ENCODE assay signal across 25 cellular contexts in genomic region chr2:238667008-238667407, GRCh38.
DNase-seq lines count a peak whose midpoint lies in the region; ATAC-seq and TF ChIP-seq lines count a peak whose summit lies in the region.
"Had no signal": no experiment of that assay in that cellular context is flagged by ENCODE, and none has a peak within 500 bp of the region (broad histone marks: within the 10 kb centered on the region; RNA-seq: fewer than 3 reads in every experiment).

No MANE protein-coding gene starts in this region.

- H3K9me2 ChIP-seq in SK-N-SH (no peaks in the 10 kb centered on the region), PC-3 (replicated peaks; ENCODE audit: low read length) (no peaks in the 10 kb centered on the region), GM23338 (ENCODE audit: insufficient read depth) (no peaks in the 10 kb centered on the region)

- peak; percentile 2 for DNase-seq in activated CD8-positive, alpha-beta memory T cell treated with anti-CD3 and anti-CD28 coated beads, Interleukin-2, amount 50 U/mL, for 48 hours
- DNase-seq in activated CD8-positive, alpha-beta memory T cell treated with anti-CD3 and anti-CD28 coated beads, Interleukin-2, amount 50 U/mL, for 4 hours, result no peak
- DNase-seq in SK-N-SH (no peak), fibroblast of pulmonary artery (ENCODE audit: low read depth) (peak; percentile 83), A673 (ENCODE audit: low spot score) (no peak), PC-3 (no peak), GM23338 (ENCODE audit: low spot score) (no peak)
- DNase-seq: 8988T; activated CD4-positive, alpha-beta T cell treated with anti-CD3 and anti-CD28 coated beads for 36 hours; activated naive CD4-positive, alpha-beta T cell treated with anti-CD3 and anti-CD28 coated beads, Interleukin-2, amount 50 U/mL, for 16 hours; activated T-cell treated with anti-CD3 and anti-CD28 coated beads, Interleukin-2, amount 50 U/mL, for 72 hours; anterior cingulate cortex; erythroblast; head of caudate nucleus; NCI-H1105 treated with DMSO at 0.1 percent for 48 hours; NCI-H510A; NK-92 treated with Interleukin-12 subunit alpha and Interleukin-12 subunit beta, amount 100 ng/mL, for 24 hours; ovary; stimulated activated CD4-positive, alpha-beta T cell treated with anti-CD3 and anti-CD28 coated beads, Interleukin-12 subunit alpha, Interleukin-12 subunit beta, amount 100 ng/mL, for 4 hours; stimulated activated naive CD8-positive, alpha-beta T cell treated with anti-CD3 and anti-CD28 coated beads, Interleukin-15, amount 100 ng/mL, for 72 hours had no signal

- TF ChIP-seq CTCF in SK-N-SH (IDR thresholded peaks at IDR 0.05) (no peak), fibroblast of pulmonary artery (IDR thresholded peaks at IDR 0.05; ENCODE audit: low read length, missing control alignments) (no peak), A673 (conservative IDR thresholded peaks at IDR 0.05; ENCODE audit: low read depth, low read length) (no peak), PC-3 (conservative IDR thresholded peaks at IDR 0.05; ENCODE audit: low read depth, low read length) (no peak), GM23338 (conservative IDR thresholded peaks at IDR 0.05; ENCODE audit: low read depth in 2 of 2) (no peak)

- H3K27ac ChIP-seq in SK-N-SH (ENCODE audit: low read depth in 2 of 2, low read length in 1 of 2) (peak overlapping the region in 1 of 2 experiments; percentile 41; a peak in 1 of 4 replicates), A673 (ENCODE audit: low read depth, low read length, poor library complexity, severe bottlenecking) (no peak overlapping the region), PC-3 (ENCODE audit: low read length) (no peak overlapping the region), GM23338 (ENCODE audit: low read depth) (no peak overlapping the region)
- H3K27ac ChIP-seq: ovary, tibial nerve had no signal

- POLR2A ChIA-PET in SK-N-SH (lab: Yijun Ruan, JAX), result no interaction called here
- POLR2A ChIA-PET in A673 (lab: Charles Lee; ENCODE audit: low non-redundant PET), result no interaction called here
- POLR2A ChIA-PET in PC-3 (lab: Charles Lee; ENCODE audit: unreplicated experiment), result no interaction called here

- peak in 1 of 2 experiments; percentile 6; a peak in 1 of 4 replicates for TF ChIP-seq EP300 in SK-N-SH (IDR thresholded peaks at IDR 0.05; ENCODE audit: borderline replicate concordance in 1 of 2, low read depth in 1 of 2, low read length in 1 of 2)

- no peak overlapping the region for H3K4me2 ChIP-seq in SK-N-SH
- H3K4me2 ChIP-seq in PC-3 (ENCODE audit: low read length), result no peak overlapping the region
- no peak overlapping the region for H3K4me2 ChIP-seq in GM23338

- H3K4me3 ChIP-seq in SK-N-SH (ENCODE audit: low read depth in 2 of 2, low read length in 1 of 2), result no peak overlapping the region
- no peak overlapping the region for H3K4me3 ChIP-seq in fibroblast of pulmonary artery (replicated peaks; ENCODE audit: low read depth, low read length)
- no peak overlapping the region for H3K4me3 ChIP-seq in A673 (ENCODE audit: low read depth, low read length, poor library complexity, severe bottlenecking)
- no peak overlapping the region for H3K4me3 ChIP-seq in PC-3 (ENCODE audit: low read length)
- H3K4me3 ChIP-seq in GM23338, result no peak overlapping the region
- H3K4me3 ChIP-seq: ovary, tibial nerve had no signal

- H3F3A ChIP-seq in SK-N-SH (replicated peaks; ENCODE audit: insufficient read depth) (no peaks in the 10 kb centered on the region), PC-3 (ENCODE audit: low read length, unreplicated experiment) (no peaks in the 10 kb centered on the region), GM23338 (replicated peaks; ENCODE audit: low read depth) (no peaks in the 10 kb centered on the region)

- no peaks in the 10 kb centered on the region for H3K36me3 ChIP-seq in SK-N-SH (replicated peaks in 1 of 2; ENCODE audit: control insufficient read depth in 1 of 2, insufficient read depth in 2 of 2, low read length in 1 of 2)
- H3K36me3 ChIP-seq in A673 (ENCODE audit: insufficient read depth, low read length, poor library complexity, severe bottlenecking), result no peaks in the 10 kb centered on the region
- H3K36me3 ChIP-seq in PC-3 (ENCODE audit: low read depth, low read length), result no peaks in the 10 kb centered on the region
- peaks cover 3% of the 10 kb centered on the region; the same call in 1 of the 2 replicates for H3K36me3 ChIP-seq in GM23338 (ENCODE audit: insufficient read depth)
- H3K36me3 ChIP-seq: ovary, tibial nerve had no signal

- no peaks in the 10 kb centered on the region for H3K27me3 ChIP-seq in SK-N-SH (ENCODE audit: insufficient read depth)
- H3K27me3 ChIP-seq in A673 (replicated peaks; ENCODE audit: insufficient read depth, low read depth, low read length, poor library complexity), result peaks cover 32% of the 10 kb centered on the region
- no peaks in the 10 kb centered on the region for H3K27me3 ChIP-seq in PC-3 (ENCODE audit: low read length)
- H3K27me3 ChIP-seq in GM23338 (ENCODE audit: insufficient read depth), result no peaks in the 10 kb centered on the region
- H3K27me3 ChIP-seq: ovary, tibial nerve had no signal

- H3K4me1 ChIP-seq in SK-N-SH (ENCODE audit: control insufficient read depth in 1 of 2, insufficient read depth in 2 of 2, low read depth in 1 of 2, low read length in 1 of 2) (peaks cover 0 to 5% of the 10 kb centered on the region in 2 experiments; a peak in 1 of 4 replicates), A673 (ENCODE audit: insufficient read depth, low read length, poor library complexity, severe bottlenecking) (no peaks in the 10 kb centered on the region), PC-3 (ENCODE audit: insufficient read depth, low read length) (no peaks in the 10 kb centered on the region), GM23338 (ENCODE audit: insufficient read depth) (no peaks in the 10 kb centered on the region)
- H3K4me1 ChIP-seq: tibial nerve had no signal

- BruUV-seq in A673 (replicated peaks; lab: Mats Ljungman, UMichigan) (no TSS peak), PC-3 (replicated peaks; lab: Mats Ljungman, UMichigan) (no TSS peak)

- CTCF ChIA-PET in SK-N-SH (lab: Yijun Ruan, JAX), result interaction anchor here (0.5 to 0.7 kb wide), 2 partner anchors 69 to 477 kb away, joined by 3 read pairs; no protein-coding TSS in a partner anchor
- CTCF ChIA-PET in A673 (lab: Charles Lee), result no interaction called here
- CTCF ChIA-PET in PC-3 (lab: Charles Lee), result no interaction called here

- no peak overlapping the region for H2AFZ ChIP-seq in SK-N-SH (ENCODE audit: low read depth)
- no peak overlapping the region for H2AFZ ChIP-seq in PC-3 (ENCODE audit: low read length)
- no peak overlapping the region for H2AFZ ChIP-seq in GM23338

- 18% methylated on average over 6 of the region's 6 CpGs for WGBS in SK-N-SH (ENCODE audit: low lambda C conversion rate)

- H3K9me3 ChIP-seq in SK-N-SH (no peaks in the 10 kb centered on the region), A673 (ENCODE audit: low read depth, low read length, poor library complexity, severe bottlenecking) (no peaks in the 10 kb centered on the region), PC-3 (ENCODE audit: low read length) (no peaks in the 10 kb centered on the region)
- H3K9me3 ChIP-seq: ovary had no signal

- H3K27ac Mint-ChIP-seq in GM23338, result no peak overlapping the region
- H3K27ac Mint-ChIP-seq: activated CD4-positive, alpha-beta T cell treated with anti-CD3 and anti-CD28 coated beads for 36 hours; natural killer cell treated with Interleukin-12 subunit alpha and Interleukin-12 subunit beta and Interleukin-15 and Interleukin-18, amount 100 ng/mL, for 72 hours; stimulated activated naive CD8-positive, alpha-beta T cell treated with anti-CD3 and anti-CD28 coated beads, Interleukin-15, amount 100 ng/mL, for 72 hours had no signal

- intact Hi-C loops in A673 (cut with micrococcal nuclease; ENCODE audit: unreplicated experiment), result no loop called here
- intact Hi-C loops in PC-3 (cut with micrococcal nuclease), result no loop called here

- H3K9ac ChIP-seq in SK-N-SH (no peak overlapping the region), PC-3 (ENCODE audit: low read length) (no peak overlapping the region)

- ATAC-seq in GM18868 (IDR thresholded peaks at IDR 0.05; ENCODE audit: unreplicated experiment), result no peak
- no peak for ATAC-seq in PC-3
- ATAC-seq in GM23338, result no peak
- ATAC-seq: activated CD4-positive, alpha-beta T cell treated with anti-CD3 and anti-CD28 coated beads for 36 hours; activated T-cell treated with anti-CD3 and anti-CD28 coated beads, Interleukin-2, amount 50 U/mL, for 72 hours; left lobe of liver; natural killer cell treated with Interleukin-12 subunit alpha and Interleukin-12 subunit beta and Interleukin-15 and Interleukin-18, amount 100 ng/mL, for 72 hours; Panc1; stimulated activated naive CD8-positive, alpha-beta T cell treated with anti-CD3 and anti-CD28 coated beads, Interleukin-15, amount 100 ng/mL, for 72 hours had no signal

- no peak for TF ChIP-seq RAD21 in SK-N-SH (IDR thresholded peaks at IDR 0.05; ENCODE audit: low read length)

- H3K9me3 Mint-ChIP-seq in GM23338, result peaks cover 3% of the 10 kb centered on the region; the same call in 2 of the 3 replicates

- H3K4me1 Mint-ChIP-seq in GM23338, result no peaks in the 10 kb centered on the region; the same call in 2 of the 3 replicates
- H3K4me1 Mint-ChIP-seq: stimulated activated naive CD8-positive, alpha-beta T cell treated with anti-CD3 and anti-CD28 coated beads, Interleukin-15, amount 100 ng/mL, for 72 hours had no signal

- no peaks in the 10 kb centered on the region for H3K79me2 ChIP-seq in SK-N-SH (ENCODE audit: insufficient read depth)
- no peaks in the 10 kb centered on the region for H3K79me2 ChIP-seq in PC-3 (ENCODE audit: low read length)
- no peaks in the 10 kb centered on the region for H3K79me2 ChIP-seq in GM23338 (replicated peaks; ENCODE audit: insufficient read depth)

- no peaks in the 10 kb centered on the region for H3K36me3 Mint-ChIP-seq in GM23338 (ENCODE audit: low read depth)

- H3K4me3 Mint-ChIP-seq in GM23338, result no peak overlapping the region
- H3K4me3 Mint-ChIP-seq: activated CD4-positive, alpha-beta T cell treated with anti-CD3 and anti-CD28 coated beads for 36 hours; activated T-cell treated with anti-CD3 and anti-CD28 coated beads, Interleukin-2, amount 50 U/mL, for 72 hours; natural killer cell treated with Interleukin-12 subunit alpha and Interleukin-12 subunit beta and Interleukin-15 and Interleukin-18, amount 100 ng/mL, for 72 hours; stimulated activated naive CD8-positive, alpha-beta T cell treated with anti-CD3 and anti-CD28 coated beads, Interleukin-15, amount 100 ng/mL, for 72 hours had no signal

- no peaks in the 10 kb centered on the region for H3K27me3 Mint-ChIP-seq in GM23338 (ENCODE audit: insufficient read depth, low read depth, poor library complexity)

- H4K20me1 ChIP-seq in SK-N-SH (ENCODE audit: insufficient read depth), result no peaks in the 10 kb centered on the region
- H4K20me1 ChIP-seq in PC-3 (ENCODE audit: low read length), result no peaks in the 10 kb centered on the region
- H4K20me1 ChIP-seq in GM23338 (replicated peaks; ENCODE audit: insufficient read depth), result no peaks in the 10 kb centered on the region

TF ChIP-seq in SK-N-SH, 30 proteins besides CTCF, POLR2A, EP300 and RAD21 (continues in another document):
- TF ChIP-seq NFIC (IDR thresholded peaks at IDR 0.05; ENCODE audit: borderline replicate concordance), result peak; percentile 81
- TF ChIP-seq SMC3 (IDR thresholded peaks at IDR 0.05; ENCODE audit: low read depth, low read length), result no peak

TF ChIP-seq in GM23338, 12 proteins besides CTCF, POLR2A, EP300 and RAD21 (continues in another document):
- TF ChIP-seq ZNF114 (CRISPR knock-in tag; IDR thresholded peaks at IDR 0.05), result no peak
- TF ChIP-seq NANOG (IDR thresholded peaks at IDR 0.05; ENCODE audit: borderline replicate concordance), result no peak

Comparison
In these comparisons a context has a peak if more than half of its experiments do, and no peak if none do; other contexts are left out.
1. DNase-seq: peak in activated CD8-positive, alpha-beta memory T cell treated with anti-CD3 and anti-CD28 coated beads, Interleukin-2, amount 50 U/mL, for 48 hours (single experiment) and fibroblast of pulmonary artery (single experiment); none in activated CD8-positive, alpha-beta memory T cell treated with anti-CD3 and anti-CD28 coated beads, Interleukin-2, amount 50 U/mL, for 4 hours (single experiment), SK-N-SH (single experiment), A673 (single experiment), PC-3 (single experiment) and GM23338 (single experiment).